ENCODE assay signal across 2 cellular contexts in genomic region chr1:244862354-244862698, GRCh38.
A peak's percentile ranks its signal among the peaks of the same experiment; 100 is the strongest.
TF ChIP-seq lines count a peak whose summit lies in the region.

No MANE protein-coding gene starts in this region.

TF ChIP-seq in PFSK-1, 5 proteins besides CTCF, POLR2A, EP300 and RAD21:
- TF ChIP-seq REST (IDR thresholded peaks at IDR 0.05; ENCODE audit: insufficient read depth in 1 of 2, low read depth in 2 of 2, low read length in 2 of 2): no peak
- TF ChIP-seq POLR2AphosphoS5 (IDR thresholded peaks at IDR 0.05; ENCODE audit: low read depth, low read length): 0 out of 2 replicates have a peak, but pooled peaks have one; percentile 20
- TF ChIP-seq FOXP2 (optimal IDR thresholded peaks at IDR 0.05; ENCODE audit: borderline replicate concordance, extremely low read depth, extremely low read length, insufficient read depth): no peak
- TF ChIP-seq TAF1 (IDR thresholded peaks at IDR 0.05; ENCODE audit: borderline replicate concordance, insufficient read depth, low read length): no peak
- TF ChIP-seq SIN3A (IDR thresholded peaks at IDR 0.05; ENCODE audit: borderline replicate concordance, insufficient read depth, low read length): 0 out of 2 replicates have a peak, but pooled peaks have one; percentile 64

TF ChIP-seq in endothelial cell of umbilical vein, 7 proteins besides CTCF, POLR2A, EP300 and RAD21:
- TF ChIP-seq MAX (IDR thresholded peaks at IDR 0.05; ENCODE audit: insufficient read depth, insufficient read length) (no peak), GATA2 (IDR thresholded peaks at IDR 0.05; ENCODE audit: insufficient read depth, insufficient read length, low read depth, low read length) (no peak), MYC (IDR thresholded peaks at IDR 0.05; ENCODE audit: low read depth, low read length) (no peak), EZH2 (IDR thresholded peaks at IDR 0.05; ENCODE audit: borderline replicate concordance, low read depth, low read length, severe bottlenecking) (no peak), JUN (IDR thresholded peaks at IDR 0.05; ENCODE audit: borderline replicate concordance, insufficient read depth, insufficient read length, low read depth) (no peak), FOS (IDR thresholded peaks at IDR 0.05; ENCODE audit: borderline replicate concordance, insufficient read depth, low read length) (no peak), POLR2AphosphoS5 (IDR thresholded peaks at IDR 0.05; ENCODE audit: insufficient read depth, low read depth, low read length) (no peak)
